In genomic region chr14:90424075-90424474, GRCh38 we compare ENCODE assay signal across 24 cellular contexts.
"Had no signal": no experiment of that assay in that cellular context is flagged by ENCODE, and none has a peak within 500 bp of the region (broad histone marks: within the 10 kb centered on the region; RNA-seq: fewer than 3 reads in every experiment).

No MANE protein-coding gene starts in this region.

- H3K9me3 Mint-ChIP-seq: activated CD4-positive, alpha-beta T cell treated with anti-CD3 and anti-CD28 coated beads, Interleukin-2, amount 10 ng/mL, durations not matched to agents 24 days and 14 days; activated CD8-positive, alpha-beta T cell treated with anti-CD3 and anti-CD28 coated beads for 36 hours; activated naive CD4-positive, alpha-beta T cell treated with anti-CD3 and anti-CD28 coated beads, Interleukin-2, amount 10 ng/mL, durations not matched to agents 7 days and 5 days; activated naive CD8-positive, alpha-beta T cell treated with anti-CD3 and anti-CD28 coated beads, Interleukin-2, amount 50 U/mL, for 24 hours; activated T-helper 2 cell treated with anti-CD3 and anti-CD28 coated beads, Interferon-gamma antibody, Interleukin-2, Interleukin-4, amounts not matched to agents 10 μg/mL and 5 μg/mL and 100 μg/mL, durations not matched to agents 14 hours and 24 hours and 36 hours had no signal

- H3K27me3 ChIP-seq: brain microvascular endothelial cell, SJSA1 had no signal

- H3K27ac ChIP-seq: brain microvascular endothelial cell, SJSA1, WERI-Rb-1 had no signal

- H3K36me3 ChIP-seq: brain microvascular endothelial cell, SJSA1, WERI-Rb-1 had no signal

- H3K4me3 ChIP-seq: SJSA1 had no signal

- H3K27ac Mint-ChIP-seq: activated CD4-positive, alpha-beta T cell treated with anti-CD3 and anti-CD28 coated beads, Interleukin-2, amount 10 ng/mL, durations not matched to agents 24 days and 14 days; activated CD8-positive, alpha-beta T cell treated with anti-CD3 and anti-CD28 coated beads for 36 hours; activated naive CD4-positive, alpha-beta T cell treated with anti-CD3 and anti-CD28 coated beads, Interleukin-2, amount 10 ng/mL, durations not matched to agents 7 days and 5 days; activated naive CD8-positive, alpha-beta T cell; activated naive CD8-positive, alpha-beta T cell treated with anti-CD3 and anti-CD28 coated beads, Interleukin-2, amount 50 U/mL, for 24 hours; activated T-helper 2 cell treated with anti-CD3 and anti-CD28 coated beads, Interferon-gamma antibody, Interleukin-2, Interleukin-4, amounts not matched to agents 10 μg/mL and 5 μg/mL and 100 μg/mL, durations not matched to agents 14 hours and 24 hours and 36 hours had no signal

- H3K36me3 Mint-ChIP-seq: activated naive CD4-positive, alpha-beta T cell treated with anti-CD3 and anti-CD28 coated beads, Interleukin-2, amount 10 ng/mL, durations not matched to agents 7 days and 5 days; activated naive CD8-positive, alpha-beta T cell had no signal

- H3K9ac ChIP-seq: SK-N-SH had no signal

- H3K9me2 ChIP-seq: SK-N-SH had no signal

- H3K4me2 ChIP-seq: SK-N-SH had no signal

- H3K4me3 Mint-ChIP-seq: activated CD4-positive, alpha-beta T cell treated with anti-CD3 and anti-CD28 coated beads, Interleukin-2, amount 10 ng/mL, durations not matched to agents 24 days and 14 days; activated CD8-positive, alpha-beta T cell treated with anti-CD3 and anti-CD28 coated beads for 36 hours; activated naive CD4-positive, alpha-beta T cell treated with anti-CD3 and anti-CD28 coated beads, Interleukin-2, amount 10 ng/mL, durations not matched to agents 7 days and 5 days; activated naive CD8-positive, alpha-beta T cell; activated naive CD8-positive, alpha-beta T cell treated with anti-CD3 and anti-CD28 coated beads, Interleukin-2, amount 50 U/mL, for 24 hours had no signal

- H3K4me1 Mint-ChIP-seq: activated CD4-positive, alpha-beta T cell treated with anti-CD3 and anti-CD28 coated beads, Interleukin-2, amount 10 ng/mL, durations not matched to agents 24 days and 14 days; activated naive CD4-positive, alpha-beta T cell treated with anti-CD3 and anti-CD28 coated beads, Interleukin-2, amount 10 ng/mL, durations not matched to agents 7 days and 5 days; activated naive CD8-positive, alpha-beta T cell treated with anti-CD3 and anti-CD28 coated beads, Interleukin-2, amount 50 U/mL, for 24 hours had no signal

- H3K27me3 Mint-ChIP-seq: activated CD4-positive, alpha-beta T cell treated with anti-CD3 and anti-CD28 coated beads, Interleukin-2, amount 10 ng/mL, durations not matched to agents 24 days and 14 days; activated CD8-positive, alpha-beta T cell treated with anti-CD3 and anti-CD28 coated beads for 36 hours; activated naive CD8-positive, alpha-beta T cell; activated naive CD8-positive, alpha-beta T cell treated with anti-CD3 and anti-CD28 coated beads, Interleukin-2, amount 50 U/mL, for 24 hours had no signal

- H3K9me3 ChIP-seq: SJSA1, SK-N-SH had no signal

- ATAC-seq: activated CD8-positive, alpha-beta T cell treated with anti-CD3 and anti-CD28 coated beads for 36 hours; activated naive CD8-positive, alpha-beta T cell treated with anti-CD3 and anti-CD28 coated beads, Interleukin-2, amount 50 U/mL, for 24 hours; Panc1 had no signal

- DNase-seq: activated CD4-positive, alpha-beta T cell treated with anti-CD3 and anti-CD28 coated beads, Interleukin-2, amount 10 ng/mL, durations not matched to agents 24 days and 14 days; activated CD4-positive, alpha-beta T cell treated with anti-CD3 and anti-CD28 coated beads, Interleukin-2, amount 50 U/mL, for 4 hours; activated CD8-positive, alpha-beta T cell treated with anti-CD3 and anti-CD28 coated beads for 36 hours; activated naive CD4-positive, alpha-beta T cell treated with anti-CD3 and anti-CD28 coated beads, Interleukin-2, amount 10 ng/mL, durations not matched to agents 7 days and 5 days; activated naive CD8-positive, alpha-beta T cell treated with anti-CD3 and anti-CD28 coated beads, Interleukin-2, amount 50 U/mL, for 24 hours; activated T-cell treated with anti-CD3 and anti-CD28 coated beads, Interleukin-2, amount 50 U/mL, for 1 hour; anterior cingulate cortex; brain microvascular endothelial cell; central memory CD4-positive, alpha-beta T cell; NCI-H1092 treated with DMSO at 0.1 percent for 48 hours; NCI-H1417 treated with DMSO at 0.1 percent for 48 hours; NCI-H187 treated with DMSO at 0.1 percent for 48 hours; NCI-H2081; NCI-H345; NCI-H524 treated with DMSO at 0.1 percent for 48 hours; RPMI8226; SHP77 treated with DMSO at 0.1 percent for 48 hours; SK-N-SH; T1000; WERI-Rb-1 had no signal
